Comparison of ENCODE assay signal across 8 cellular contexts in the genomic region with DNA sequence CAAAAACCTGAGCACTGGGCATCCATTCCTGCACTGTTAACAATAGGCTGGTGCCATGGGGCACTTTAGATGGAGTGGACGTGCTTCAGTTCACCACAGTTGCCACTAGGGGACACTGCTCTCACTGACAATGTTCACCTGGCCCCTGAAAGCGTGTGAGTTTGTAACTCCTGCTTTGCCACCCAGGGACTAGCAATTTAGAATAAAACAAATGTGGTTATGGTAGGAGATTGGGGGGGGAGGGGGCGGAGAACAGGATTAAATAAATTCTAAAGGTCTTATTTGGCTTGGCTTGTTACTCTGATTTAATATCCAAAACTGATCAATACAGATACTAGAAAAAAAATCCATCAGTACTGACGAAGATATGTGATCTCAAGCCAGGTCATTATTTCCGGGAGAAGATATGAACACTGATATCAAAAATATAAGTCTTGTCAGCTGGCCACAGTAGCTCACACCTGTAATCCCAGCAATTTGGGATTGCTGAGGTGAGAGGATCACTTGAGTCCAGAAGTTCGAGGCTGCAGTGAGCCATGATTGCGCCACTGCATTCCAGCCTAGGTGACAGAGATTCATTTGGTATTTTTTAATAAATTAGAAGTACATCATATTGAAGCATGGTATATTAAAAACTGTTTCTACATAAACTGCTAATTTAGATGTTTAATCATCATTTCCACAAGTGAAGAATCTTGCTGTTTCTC. TPM values are rescaled to one million over a fixed set of nuclear protein-coding genes. Genes with fewer than 3 reads are reported as not detected.
DNase-seq lines count a peak whose midpoint lies in the region; ATAC-seq, FAIRE-seq and TF ChIP-seq lines count a peak whose summit lies in the region.
"Had no signal": no experiment of that assay in that cellular context is flagged by ENCODE, and none has a peak within 500 bp of the region (broad histone marks: within the 10 kb centered on the region; RNA-seq: fewer than 3 reads in every experiment).

No MANE protein-coding gene starts in this region.

- H3K27me3 Mint-ChIP-seq in immature natural killer cell (ENCODE audit: low read depth in 3 of 3): no peaks in the 10 kb centered on the region

- DNase-seq in GM12892 (ENCODE audit: insufficient read length) (no peak), NCI-H146 (lab: John Stamatoyannopoulos, UW) (peak; percentile 68), brain microvascular endothelial cell (peak; percentile 68), immature natural killer cell (peak; percentile 31 to 56 (median 52))
- peak in 3 of 4 experiments; percentile 41 to 52 (median 42) for DNase-seq in stimulated activated CD4-positive, alpha-beta T cell treated with anti-CD3 and anti-CD28 coated beads, Interleukin-1b, Interleukin-23, amount 100 ng/mL, for 24 hours (ENCODE audit: low read depth in 4 of 4, low spot score in 1 of 4)

- no peak overlapping the region for H3K4me3 Mint-ChIP-seq in immature natural killer cell

- no peaks in the 10 kb centered on the region for H3K27me3 ChIP-seq in brain microvascular endothelial cell (replicated peaks)

- peaks cover 0 to 25% (median 4%) of the 10 kb centered on the region in 3 donors for H3K36me3 Mint-ChIP-seq in immature natural killer cell

- no peaks in the 10 kb centered on the region for H3K4me1 Mint-ChIP-seq in immature natural killer cell

- H3K9me3 Mint-ChIP-seq in immature natural killer cell: no peaks in the 10 kb centered on the region

- H3K27ac Mint-ChIP-seq in immature natural killer cell: no peak overlapping the region

- peaks cover 4% of the 10 kb centered on the region for H3K36me3 ChIP-seq in brain microvascular endothelial cell (replicated peaks)

- ATAC-seq in HG02588 (IDR thresholded peaks at IDR 0.05; ENCODE audit: unreplicated experiment): peak; percentile 81

- no peak overlapping the region for H3K4me3 ChIP-seq in brain microvascular endothelial cell (ENCODE audit: low read depth, low read length)
- H3K4me3 ChIP-seq: skin epidermis had no signal

- H3K27ac ChIP-seq in brain microvascular endothelial cell: no peak overlapping the region
- H3K27ac ChIP-seq: skin epidermis had no signal

- in situ Hi-C loops in brain microvascular endothelial cell (cut with HindIII; ENCODE audit: low pct_ligation_motif_present, low sequenced_read_pairs): no loop called here

- TF ChIP-seq POLR2A in GM12892 (IDR thresholded peaks at IDR 0.05; ENCODE audit: low read depth, low read length): no peak

- FAIRE-seq in GM12892 (lab: Jason Lieb, UNC) (peak; percentile 85), TTC549 (lab: Jason Lieb, UNC) (peak; percentile 91)

- peak; percentile 99 for TF ChIP-seq CTCF in brain microvascular endothelial cell (IDR thresholded peaks at IDR 0.05; ENCODE audit: low read depth, low read length, missing control alignments)

RNA-seq across cellular contexts. Expression of a gene that starts 23.2 kb away (rescaled TPM):
- polyA plus RNA-seq in GM12892 (2012; ENCODE audit: missing spikeins): 19.2 TPM
- 10 to 100 TPM; 16.6 to 17.3 (median 17.0) TPM for polyA plus RNA-seq in immature natural killer cell

RNA-seq across cellular contexts. Expression of a gene that starts 23.4 kb away (rescaled TPM):
- 27.6 TPM for polyA plus RNA-seq in GM12892 (2012; ENCODE audit: missing spikeins)
- 1 to 10 TPM; 1.4 to 3.5 (median 3.1) TPM for polyA plus RNA-seq in immature natural killer cell
